In the genomic region with DNA sequence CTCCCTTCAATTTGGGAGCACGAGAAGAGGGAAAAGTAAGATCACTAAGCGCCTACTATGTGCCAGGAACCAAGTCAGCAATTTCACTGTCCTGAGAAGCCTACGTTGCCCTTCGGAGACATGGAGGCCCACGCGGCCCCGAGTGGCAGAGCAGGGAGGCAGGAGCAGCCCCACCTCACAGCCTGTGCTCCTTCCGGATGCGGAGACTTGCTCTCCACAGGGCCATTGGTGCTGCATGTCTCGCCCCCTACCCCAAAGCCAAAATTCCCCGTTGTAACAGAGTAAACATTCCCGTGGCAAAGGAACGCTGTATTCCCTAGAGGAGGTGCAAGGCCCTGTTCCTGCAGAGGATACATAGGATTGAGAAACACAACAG, we compare ENCODE assay signal across 21 cellular contexts. TPM values are rescaled to one million over a fixed set of nuclear protein-coding genes. Genes with fewer than 3 reads are reported as not detected.
DNase-seq lines count a peak whose midpoint lies in the region; ATAC-seq, FAIRE-seq and TF ChIP-seq lines count a peak whose summit lies in the region.
"Had no signal": no experiment of that assay in that cellular context is flagged by ENCODE, and none has a peak within 500 bp of the region (broad histone marks: within the 10 kb centered on the region; RNA-seq: fewer than 3 reads in every experiment).

No MANE protein-coding gene starts in this region.

- TF ChIP-seq POLR2A in K562 (conservative IDR thresholded peaks at IDR 0.05) (no peak), prostate gland (IDR thresholded peaks at IDR 0.05) (no peak), uterus (IDR thresholded peaks at IDR 0.05) (no peak)

- H3K4me2 ChIP-seq in K562 (ENCODE audit: insufficient read depth, low read length), result no peak overlapping the region

- H3K36me3 ChIP-seq in K562 (ENCODE audit: control insufficient read depth, insufficient read depth, low read length) (no peaks in the 10 kb centered on the region), left ventricle myocardium inferior (no peaks in the 10 kb centered on the region), prostate gland (no peaks in the 10 kb centered on the region), uterus (no peaks in the 10 kb centered on the region)
- H3K36me3 ChIP-seq: left lung had no signal

- no peak overlapping the region for H3K9ac ChIP-seq in K562 (ENCODE audit: insufficient read depth in 1 of 2, low read depth in 2 of 2, low read length in 2 of 2)

- no peak for DNase-seq in K562 (ENCODE audit: extremely low read depth in 1 of 4, low spot score in 3 of 4)
- DNase-seq in left ventricle myocardium inferior, result no peak
- no peak for DNase-seq in prostate gland (ENCODE audit: low spot score)
- no peak for DNase-seq in uterus
- DNase-seq in central memory CD4-positive, alpha-beta T cell, result no peak
- no peak for DNase-seq in nucleus accumbens (lab: John Stamatoyannopoulos, UW)
- DNase-seq in activated naive CD4-positive, alpha-beta T cell (lab: John Stamatoyannopoulos, UW), result no peak
- DNase-seq: activated CD4-positive, alpha-beta T cell treated with anti-CD3 and anti-CD28 coated beads, Interleukin-2, amount 50 U/mL, for 1 hour; activated CD8-positive, alpha-beta memory T cell treated with anti-CD3 and anti-CD28 coated beads, Interleukin-2, amount 10 ng/mL, durations not matched to agents 7 days and 5 days; Calu3; HCEC 1CT; IMR-90; left lung; NCI-H1092 treated with DMSO at 0.1 percent for 48 hours; NCI-H2081; NCI-H82; T-helper 9 cell had no signal

- no peaks in the 10 kb centered on the region; a peak in 1 of 5 replicates for H3K4me1 ChIP-seq in K562 (replicated peaks in 1 of 2; ENCODE audit: control insufficient read depth in 2 of 2, insufficient read depth in 2 of 2, low read length in 2 of 2)
- peaks cover 14% of the 10 kb centered on the region for H3K4me1 ChIP-seq in left ventricle myocardium inferior
- H3K4me1 ChIP-seq in prostate gland (replicated peaks), result peaks cover 3% of the 10 kb centered on the region
- peaks cover 11 to 26% of the 10 kb centered on the region in 2 donors for H3K4me1 ChIP-seq in uterus

- TF ChIP-seq CTCF in K562 (IDR thresholded peaks at IDR 0.05 in 2 of 3, conservative IDR thresholded peaks at IDR 0.05 in 1 of 3; ENCODE audit: insufficient read depth in 2 of 3, low read depth in 1 of 3, low read length in 3 of 3) (no peak), left ventricle myocardium inferior (IDR thresholded peaks at IDR 0.05; ENCODE audit: borderline replicate concordance) (no peak), prostate gland (IDR thresholded peaks at IDR 0.05) (peak in 1 of 4 experiments; percentile 1), uterus (IDR thresholded peaks at IDR 0.05) (no peak)

- H3K27ac ChIP-seq in K562 (ENCODE audit: extremely low read depth, low read depth, low read length) (no peak overlapping the region), left ventricle myocardium inferior (replicated peaks) (peak overlapping the region; percentile 79), prostate gland (peak overlapping the region; percentile 60 to 68), uterus (peak overlapping the region; percentile 80 to 83)

- no TSS peak for BruUV-seq in K562 (replicated peaks; lab: Mats Ljungman, UMichigan)

- no peaks in the 10 kb centered on the region for H3K9me1 ChIP-seq in K562 (ENCODE audit: control insufficient read depth, insufficient read depth, low read length)

- TF ChIP-seq RAD21 in K562 (CRISPR knock-in tag; conservative IDR thresholded peaks at IDR 0.05 in 1 of 2, IDR thresholded peaks at IDR 0.05 in 1 of 2), result no peak

- CTCF ChIA-PET in K562 (lab: Yijun Ruan, JAX; ENCODE audit: low intra/inter-chr PET ratio), result no interaction called here

- no peaks in the 10 kb centered on the region for H4K20me1 ChIP-seq in K562 (replicated peaks; ENCODE audit: control insufficient read depth, insufficient read depth, low read length)

- 17% methylated on average over 13 of the region's 13 CpGs for WGBS in K562 (ENCODE audit: insufficient coverage, low coverage, missing lambda C conversion rate)
- 65% methylated on average over 13 of the region's 13 CpGs for whole genome bisulfite sequencing in prostate gland

- H3K4me3 ChIP-seq in K562 (no peak overlapping the region), left ventricle myocardium inferior (no peak overlapping the region), prostate gland (no peak overlapping the region), uterus (no peak overlapping the region)
- H3K4me3 ChIP-seq: GM12878, left lung had no signal

- no peak for ATAC-seq in K562
- ATAC-seq: activated CD8-positive, alpha-beta memory T cell treated with anti-CD3 and anti-CD28 coated beads, Interleukin-2, amount 10 ng/mL, durations not matched to agents 7 days and 5 days; GM12878 had no signal

- intact Hi-C loops in K562 (cut with micrococcal nuclease) (loop anchor here (5.0 kb wide), 1 partner anchor 37 kb away; no protein-coding TSS in a partner anchor), left ventricle myocardium inferior (cut with micrococcal nuclease) (no loop called here), prostate gland (cut with DNase I) (loop anchor here (2.0 to 10.0 kb wide), 7 partner anchors 57 to 935 kb away; a partner anchor contains a TSS), uterus (cut with DNase I; ENCODE audit: low total_unique reads) (no loop called here)

- H3K9me3 ChIP-seq in K562 (replicated peaks; ENCODE audit: control insufficient read depth, insufficient read depth, low read depth, low read length) (no peaks in the 10 kb centered on the region), left ventricle myocardium inferior (replicated peaks) (no peaks in the 10 kb centered on the region), prostate gland (no peaks in the 10 kb centered on the region), uterus (no peaks in the 10 kb centered on the region)
- H3K9me3 ChIP-seq: left lung had no signal

- no peak for TF ChIP-seq EP300 in K562 (IDR thresholded peaks at IDR 0.05; ENCODE audit: low read length)

- FAIRE-seq in K562 (lab: Jason Lieb, UNC), result no peak
- FAIRE-seq: GM12878 had no signal

- in situ Hi-C loops in K562 (cut with MboI), result no loop called here

- POLR2A ChIA-PET in K562 (lab: Yijun Ruan, JAX), result interaction anchor here (0.8 kb wide), 1 partner anchor 9 kb away, joined by 5 read pairs; no protein-coding TSS in a partner anchor

- no peaks in the 10 kb centered on the region for H3K79me2 ChIP-seq in K562 (ENCODE audit: control insufficient read depth, insufficient read depth, low read length)

- H3K27me3 ChIP-seq in K562 (ENCODE audit: control insufficient read depth in 2 of 2, insufficient read depth in 2 of 2, low read length in 2 of 2), result peaks cover 0 to 19% of the 10 kb centered on the region in 2 experiments; a peak in 3 of 5 replicates
- peaks cover 4% of the 10 kb centered on the region for H3K27me3 ChIP-seq in left ventricle myocardium inferior (ENCODE audit: low read depth)
- H3K27me3 ChIP-seq in prostate gland (replicated peaks; ENCODE audit: insufficient read depth), result no peaks in the 10 kb centered on the region
- H3K27me3 ChIP-seq in uterus, result no peaks in the 10 kb centered on the region
- H3K27me3 ChIP-seq: left lung had no signal

- H2AFZ ChIP-seq in K562 (ENCODE audit: low read depth, low read length), result no peak overlapping the region

TF ChIP-seq in K562, 482 proteins besides CTCF, POLR2A, EP300 and RAD21:
- TF ChIP-seq NR2C1 (IDR thresholded peaks at IDR 0.05) (no peak), NR2C1 (tag; IDR thresholded peaks at IDR 0.05) (no peak), ZKSCAN1 (IDR thresholded peaks at IDR 0.05; ENCODE audit: low read depth, low read length) (0 out of 2 replicates have a peak, but pooled peaks have one; percentile 14)

RNA-seq across cellular contexts. Expression of a gene that starts 4.5 kb away (rescaled TPM):
- not detected in 2 replicates for total RNA-seq in K562 (2011; cell fraction: chromatin; rRNA removed; ENCODE audit: low replicate concordance)
- not detected in 2 replicates for total RNA-seq in K562 (2011; cell fraction: nucleolus; rRNA removed)
- total RNA-seq in K562 (2011; cell fraction: nucleoplasm; rRNA removed), result not detected in 2 replicates
- total RNA-seq in K562 (2014; rRNA removed), result not detected in 2 replicates
- total RNA-seq in K562 (2014; rRNA removed; fragmentation: Illumina TruSeq; extraction: Trizol), result not detected in 2 replicates
- not detected in 2 replicates for total RNA-seq in K562 (2015; rRNA removed; fragmentation: Illumina TruSeq; extraction: Trizol)
- not detected in 2 replicates for total RNA-seq in K562 (2021)
- not detected in 2 replicates for polyA plus RNA-seq in K562 (2011; rRNA removed)
- polyA plus RNA-seq in K562 (2011; cell fraction: cytosol; rRNA removed), result 0.01 TPM in 1 of 2 replicates, not detected in the other
- not detected in 2 replicates for polyA plus RNA-seq in K562 (2011; cell fraction: nucleus; rRNA removed)
- polyA plus RNA-seq in K562 (2012), result not detected in 2 replicates
- not detected in 2 replicates for polyA plus RNA-seq in K562 (2014; fragmentation: Illumina TruSeq; extraction: Trizol)
- polyA plus RNA-seq in K562 (2014; fragmentation: Nextera tagmentation; extraction: Ambion mirVana), result not detected
- not detected in 2 replicates for polyA plus RNA-seq in K562 (2014; rRNA removed)
- not detected in 2 replicates for polyA minus RNA-seq in K562 (2011; rRNA and poly(A)+ RNA removed)
- not detected in 2 replicates for polyA minus RNA-seq in K562 (2011; cell fraction: cytosol; rRNA and poly(A)+ RNA removed)
- not detected in 2 replicates for polyA minus RNA-seq in K562 (2011; cell fraction: nucleus; rRNA and poly(A)+ RNA removed)
- total RNA-seq in left ventricle myocardium inferior, result 0.05 TPM
- total RNA-seq in prostate gland, result 1 to 10 TPM in 1 of 2 donors, under 1 TPM in 1; 0.05 to 1.7 TPM
- total RNA-seq in uterus, result not detected
- total RNA-seq: activated T-helper 1 cell treated with anti-CD3 and anti-CD28 coated beads, Interleukin-12 subunit alpha, Interleukin-12 subunit beta, Interleukin-2, Interleukin-4 antibody, amounts not matched to agents 30 ng/mL and 10 ng/mL and 1 ng/mL, durations not matched to agents 14 hours and 24 hours and 36 hours; Calu3; IMR-90; neural crest cell had no signal
- polyA plus RNA-seq: CD14-positive monocyte had no signal

Comparison
In these comparisons a context has a peak if more than half of its experiments do, and no peak if none do; other contexts are left out.
1. intact Hi-C loops: an anchor here in K562 (5.0 kb wide) and prostate gland (2.0 to 10.0 kb wide); none called in left ventricle myocardium inferior and uterus.